ENCODE assay signal across 1 cellular context in genomic region chr12:76108356-76108755, GRCh38.
TF ChIP-seq lines count a peak whose summit lies in the region.

No MANE protein-coding gene starts in this region.

TF ChIP-seq in IMR-90, 13 proteins besides CTCF, POLR2A, EP300 and RAD21:
- no peak for TF ChIP-seq CHD1 (IDR thresholded peaks at IDR 0.05; ENCODE audit: low read depth, low read length)
- TF ChIP-seq MAZ (IDR thresholded peaks at IDR 0.05; ENCODE audit: borderline replicate concordance, low read depth, low read length), result no peak
- no peak for TF ChIP-seq MXI1 (IDR thresholded peaks at IDR 0.05; ENCODE audit: borderline replicate concordance, low read depth, low read length)
- no peak for TF ChIP-seq RFX5 (IDR thresholded peaks at IDR 0.05; ENCODE audit: low read depth, low read length)
- TF ChIP-seq MAFK (IDR thresholded peaks at IDR 0.05; ENCODE audit: low read depth, low read length), result no peak
- TF ChIP-seq USF2 (IDR thresholded peaks at IDR 0.05; ENCODE audit: low read depth, low read length), result no peak
- no peak for TF ChIP-seq ELK1 (IDR thresholded peaks at IDR 0.05; ENCODE audit: borderline replicate concordance, low read depth, low read length)
- TF ChIP-seq CEBPB (IDR thresholded peaks at IDR 0.05; ENCODE audit: low read depth, low read length), result no peak
- no peak for TF ChIP-seq NFE2L2 (IDR thresholded peaks at IDR 0.05; ENCODE audit: low read depth, low read length)
TF ChIP-seq in IMR-90: peak in this region for 0.
